9 cellular contexts compared by ENCODE assay signal in genomic region chr1:25245393-25245792, GRCh38. TPM values are rescaled to one million over a fixed set of nuclear protein-coding genes. Genes with fewer than 3 reads are reported as not detected.
DNase-seq lines count a peak whose midpoint lies in the region; TF ChIP-seq lines count a peak whose summit lies in the region.
"Had no signal": no experiment of that assay in that cellular context is flagged by ENCODE, and none has a peak within 500 bp of the region (broad histone marks: within the 10 kb centered on the region; RNA-seq: fewer than 3 reads in every experiment).

No MANE protein-coding gene starts in this region.

- H3K36me3 Mint-ChIP-seq in activated CD4-positive, alpha-beta memory T cell treated with anti-CD3 and anti-CD28 coated beads for 36 hours: peaks cover 52% of the 10 kb centered on the region

- no peaks in the 10 kb centered on the region for H3K9me3 Mint-ChIP-seq in activated CD4-positive, alpha-beta memory T cell treated with anti-CD3 and anti-CD28 coated beads for 36 hours

- CTCF ChIA-PET in HEK293 (lab: Yijun Ruan, JAX): interaction anchor here (0.7 to 1.2 kb wide), 4 partner anchors 13 to 388 kb away, joined by 3 to 4 read pairs (median 3); partner anchors contain the start of gene SYF2
- CTCF ChIA-PET in activated CD4-positive, alpha-beta memory T cell treated with anti-CD3 and anti-CD28 coated beads for 36 hours (lab: Charles Lee): interaction anchor here (0.9 kb wide), 1 partner anchor 10 kb away, joined by 3 read pairs; no protein-coding TSS in a partner anchor

- H4K20me1 ChIP-seq in hepatocyte (ENCODE audit: insufficient read depth, poor library complexity, severe bottlenecking): peaks cover 32% of the 10 kb centered on the region

- H3K79me2 ChIP-seq in hepatocyte: peaks cover 48% of the 10 kb centered on the region

- no peak for DNase-seq in activated CD4-positive, alpha-beta memory T cell treated with anti-CD3 and anti-CD28 coated beads for 36 hours
- DNase-seq in hepatocyte (ENCODE audit: low spot score): no peak
- DNase-seq in D341Med (ENCODE audit: low spot score): no peak
- DNase-seq in Kasumi-1 (lab: John Stamatoyannopoulos, UW): no peak
- no peak for DNase-seq in stimulated activated CD4-positive, alpha-beta T cell treated with anti-CD3 and anti-CD28 coated beads, Interleukin-4, amount 100 ng/mL, for 1 hour
- no peak for DNase-seq in activated CD4-positive, CD25-positive, alpha-beta regulatory T cell treated with anti-CD3 and anti-CD28 coated beads, Interleukin-2, amount 50 U/mL, for 72 hours

- H3K27me3 Mint-ChIP-seq in activated CD4-positive, alpha-beta memory T cell treated with anti-CD3 and anti-CD28 coated beads for 36 hours: peaks cover 3% of the 10 kb centered on the region

- peak overlapping the region; percentile 99 for H3K27ac Mint-ChIP-seq in activated CD4-positive, alpha-beta memory T cell treated with anti-CD3 and anti-CD28 coated beads for 36 hours

- POLR2A ChIA-PET in HEK293 (lab: Yijun Ruan, JAX): interaction anchor here (6.2 kb wide), 1 partner anchor 13 kb away, joined by 100 read pairs; the partner anchor contains the start of gene SYF2
- POLR2A ChIA-PET in activated CD4-positive, alpha-beta memory T cell treated with anti-CD3 and anti-CD28 coated beads for 36 hours (lab: Charles Lee): interaction anchor here (2.0 kb wide), 1 partner anchor 13 kb away, joined by 10 read pairs; the partner anchor contains the start of gene SYF2

- H3K4me1 ChIP-seq in HEK293 (ENCODE audit: control insufficient read depth, insufficient read depth, low read length): peaks cover 5% of the 10 kb centered on the region; the same call in 1 of the 2 replicates
- H3K4me1 ChIP-seq in hepatocyte (ENCODE audit: insufficient read depth): peaks cover 22% of the 10 kb centered on the region

- H3K27me3 ChIP-seq in hepatocyte: no peaks in the 10 kb centered on the region

- H3K36me3 ChIP-seq in HEK293 (ENCODE audit: control insufficient read depth in 2 of 2, insufficient read depth in 1 of 2, low read length in 2 of 2) (peaks cover 33 to 60% of the 10 kb centered on the region in 2 experiments), hepatocyte (replicated peaks; ENCODE audit: insufficient read depth, low read depth) (peaks cover 4% of the 10 kb centered on the region)

- H3K4me1 Mint-ChIP-seq in activated CD4-positive, alpha-beta memory T cell treated with anti-CD3 and anti-CD28 coated beads for 36 hours (ENCODE audit: low read depth): peaks cover 49% of the 10 kb centered on the region

- H3K9me2 ChIP-seq in hepatocyte (replicated peaks; ENCODE audit: insufficient read depth): no peaks in the 10 kb centered on the region

- H2AFZ ChIP-seq in hepatocyte: no peak overlapping the region

- intact Hi-C loops in activated CD4-positive, alpha-beta memory T cell treated with anti-CD3 and anti-CD28 coated beads for 36 hours (cut with micrococcal nuclease): no loop called here

- 88% methylated on average over 5 of the region's 5 CpGs for WGBS in hepatocyte (ENCODE audit: low lambda C conversion rate, missing lambda C conversion rate)

- peak overlapping the region; percentile 95 for H3K4me3 Mint-ChIP-seq in activated CD4-positive, alpha-beta memory T cell treated with anti-CD3 and anti-CD28 coated beads for 36 hours

- TF ChIP-seq CTCF in HEK293 (tag by site-specific recombination; IDR thresholded peaks at IDR 0.05): no peak
- no peak for TF ChIP-seq CTCF in hepatocyte (IDR thresholded peaks at IDR 0.05; ENCODE audit: poor library complexity)

- H3K4me2 ChIP-seq in hepatocyte: peak overlapping the region; percentile 80

- H3K9me3 ChIP-seq in HEK293 (ENCODE audit: control insufficient read depth, insufficient read depth, low read depth, low read length): no peaks in the 10 kb centered on the region
- H3K9me3 ChIP-seq in hepatocyte (ENCODE audit: low read depth): no peaks in the 10 kb centered on the region

- H3K4me3 ChIP-seq in HEK293 (ENCODE audit: low read depth, low read length): peak overlapping the region; percentile 99
- peak overlapping the region; percentile 87 for H3K4me3 ChIP-seq in hepatocyte
- H3K4me3 ChIP-seq in skin epidermis: peak overlapping the region; percentile 61 to 98 (median 86)

- H3K27ac ChIP-seq in HEK293 (ENCODE audit: extremely low read depth, low read depth, low read length): no peak overlapping the region
- no peak overlapping the region for H3K27ac ChIP-seq in hepatocyte
- H3K27ac ChIP-seq in skin epidermis: peak overlapping the region in 4 of 21 experiments; percentile 98 to 99 (median 98)

TF ChIP-seq in HEK293, 187 proteins besides CTCF, POLR2A, EP300 and RAD21:
- TF ChIP-seq ZNF394 (tag by site-specific recombination; IDR thresholded peaks at IDR 0.05; ENCODE audit: borderline replicate concordance) (no peak), ZBTB26 (tag by site-specific recombination; optimal IDR thresholded peaks at IDR 0.05) (no peak)

RNA-seq across cellular contexts. Expression of gene RSRP1, which starts 1.9 kb away (rescaled TPM):
- total RNA-seq in activated CD4-positive, alpha-beta memory T cell treated with anti-CD3 and anti-CD28 coated beads for 36 hours: 100 to 1,000 TPM; 123 to 143 TPM
- total RNA-seq in hepatocyte: 90.4 and 153 TPM in 2 replicates
- 160 and 236 TPM in 2 replicates for polyA plus RNA-seq in hepatocyte

RNA-seq across cellular contexts. Expression of gene SYF2, which starts 13.1 kb away (rescaled TPM):
- total RNA-seq in activated CD4-positive, alpha-beta memory T cell treated with anti-CD3 and anti-CD28 coated beads for 36 hours: 10 to 100 TPM; 45.1 to 45.6 TPM
- 53.6 and 66.3 TPM in 2 replicates for total RNA-seq in hepatocyte
- 34.2 and 49.2 TPM in 2 replicates for polyA plus RNA-seq in hepatocyte

RNA-seq across cellular contexts. Expression of gene RHD, which starts 26.9 kb away (rescaled TPM):
- not detected for total RNA-seq in activated CD4-positive, alpha-beta memory T cell treated with anti-CD3 and anti-CD28 coated beads for 36 hours
- total RNA-seq in hepatocyte: not detected in 2 replicates
- polyA plus RNA-seq in hepatocyte: 0.12 and 0.19 TPM in 2 replicates
- total RNA-seq: M059J had no signal
